1 cellular context compared by ENCODE assay signal in genomic region chr20:50308513-50309279, GRCh38.
A peak's percentile ranks its signal among the peaks of the same experiment; 100 is the strongest.
TF ChIP-seq lines count a peak whose summit lies in the region.

No MANE protein-coding gene starts in this region.

TF ChIP-seq in HepG2, 621 proteins besides CTCF, POLR2A, EP300 and RAD21 (continued from another document and continues in another):
- TF ChIP-seq, protein P1, sequence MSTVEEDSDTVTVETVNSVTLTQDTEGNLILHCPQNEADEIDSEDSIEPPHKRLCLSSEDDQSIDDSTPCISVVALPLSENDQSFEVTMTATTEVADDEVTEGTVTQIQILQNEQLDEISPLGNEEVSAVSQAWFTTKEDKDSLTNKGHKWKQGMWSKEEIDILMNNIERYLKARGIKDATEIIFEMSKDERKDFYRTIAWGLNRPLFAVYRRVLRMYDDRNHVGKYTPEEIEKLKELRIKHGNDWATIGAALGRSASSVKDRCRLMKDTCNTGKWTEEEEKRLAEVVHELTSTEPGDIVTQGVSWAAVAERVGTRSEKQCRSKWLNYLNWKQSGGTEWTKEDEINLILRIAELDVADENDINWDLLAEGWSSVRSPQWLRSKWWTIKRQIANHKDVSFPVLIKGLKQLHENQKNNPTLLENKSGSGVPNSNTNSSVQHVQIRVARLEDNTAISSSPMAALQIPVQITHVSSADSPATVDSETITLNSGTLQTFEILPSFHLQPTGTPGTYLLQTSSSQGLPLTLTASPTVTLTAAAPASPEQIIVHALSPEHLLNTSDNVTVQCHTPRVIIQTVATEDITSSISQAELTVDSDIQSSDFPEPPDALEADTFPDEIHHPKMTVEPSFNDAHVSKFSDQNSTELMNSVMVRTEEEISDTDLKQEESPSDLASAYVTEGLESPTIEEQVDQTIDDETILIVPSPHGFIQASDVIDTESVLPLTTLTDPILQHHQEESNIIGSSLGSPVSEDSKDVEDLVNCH (CRISPR knock-in tag; IDR thresholded peaks at IDR 0.05) = no peak
- TF ChIP-seq TCF7L2 (IDR thresholded peaks at IDR 0.05; ENCODE audit: low read depth, low read length) (no peak), PBX2 (CRISPR knock-in tag; IDR thresholded peaks at IDR 0.05) (0 out of 2 replicates have a peak, but pooled peaks have one; percentile 47), SIN3A (IDR thresholded peaks at IDR 0.05; ENCODE audit: borderline replicate concordance, low read depth, low read length) (no peak), ZNF343 (CRISPR knock-in tag; IDR thresholded peaks at IDR 0.05) (no peak), ZNF800 (CRISPR knock-in tag; IDR thresholded peaks at IDR 0.05) (no peak), THAP11 (CRISPR knock-in tag; IDR thresholded peaks at IDR 0.05) (peak; percentile 73), PRPF4 (IDR thresholded peaks at IDR 0.05; ENCODE audit: low read depth, low read length, poor library complexity, severe bottlenecking) (no peak), NFE2L2 (IDR thresholded peaks at IDR 0.05; ENCODE audit: low read length) (no peak), KLF9 (CRISPR knock-in tag; IDR thresholded peaks at IDR 0.05; ENCODE audit: low read depth) (peak; percentile 21; the same call in 1 of the 2 replicates), MIER2 (CRISPR knock-in tag; IDR thresholded peaks at IDR 0.05) (no peak; the same call in 1 of the 2 replicates), SOX13 (IDR thresholded peaks at IDR 0.05) (0 out of 2 replicates have a peak, but pooled peaks have one; percentile 40), SOX13 (CRISPR knock-in tag; conservative IDR thresholded peaks at IDR 0.05 in 1 of 2, IDR thresholded peaks at IDR 0.05 in 1 of 2) (peak in 1 of 2 experiments; percentile 52; a peak in 2 of 4 replicates), TSC22D2 (CRISPR knock-in tag; IDR thresholded peaks at IDR 0.05; ENCODE audit: borderline replicate concordance) (peak; percentile 28; the same call in 1 of the 2 replicates), TCF7 (IDR thresholded peaks at IDR 0.05; ENCODE audit: low read depth) (no peak), U2AF1 (optimal IDR thresholded peaks at IDR 0.05; ENCODE audit: low read depth, low read length) (no peak), ZNF746 (CRISPR knock-in tag; IDR thresholded peaks at IDR 0.05) (peak; percentile 86), SUZ12 (IDR thresholded peaks at IDR 0.05; ENCODE audit: low read depth, low read length) (no peak), ZNF674 (CRISPR knock-in tag; IDR thresholded peaks at IDR 0.05; ENCODE audit: low read depth) (no peak; the same call in 1 of the 2 replicates), SNAI1 (CRISPR knock-in tag; IDR thresholded peaks at IDR 0.05; ENCODE audit: borderline replicate concordance) (no peak), SOX5 (CRISPR knock-in tag; IDR thresholded peaks at IDR 0.05; ENCODE audit: borderline replicate concordance) (peak; percentile 57; the same call in 1 of the 2 replicates), NFIC (IDR thresholded peaks at IDR 0.05; ENCODE audit: low read length) (no peak; the same call in 1 of the 2 replicates), ZNF34 (CRISPR knock-in tag; IDR thresholded peaks at IDR 0.05; ENCODE audit: borderline replicate concordance) (0 out of 2 replicates have a peak, but pooled peaks have one; percentile 64), ZNF33A (CRISPR knock-in tag; IDR thresholded peaks at IDR 0.05; ENCODE audit: borderline replicate concordance) (no peak), SMYD3 (CRISPR knock-in tag; IDR thresholded peaks at IDR 0.05) (no peak), ZBTB42 (CRISPR knock-in tag; IDR thresholded peaks at IDR 0.05) (0 out of 2 replicates have a peak, but pooled peaks have one; percentile 55), ZNF710 (CRISPR knock-in tag; IDR thresholded peaks at IDR 0.05; ENCODE audit: borderline replicate concordance) (no peak; the same call in 1 of the 2 replicates), RBAK (CRISPR knock-in tag; IDR thresholded peaks at IDR 0.05) (no peak), STAT6 (CRISPR knock-in tag; IDR thresholded peaks at IDR 0.05; ENCODE audit: borderline replicate concordance) (no peak), MBNL3 (CRISPR knock-in tag; conservative IDR thresholded peaks at IDR 0.05) (no peak), SMAD3 (CRISPR knock-in tag; IDR thresholded peaks at IDR 0.05) (peak; percentile 72; the same call in 1 of the 2 replicates), ZSCAN22 (CRISPR knock-in tag; IDR thresholded peaks at IDR 0.05) (no peak), TEAD2 (CRISPR knock-in tag; IDR thresholded peaks at IDR 0.05) (no peak), AGO1 (IDR thresholded peaks at IDR 0.05; ENCODE audit: low read depth, low read length, poor library complexity, severe bottlenecking) (peak; percentile 78), NKX3-1 (CRISPR knock-in tag; IDR thresholded peaks at IDR 0.05) (no peak), TBL1XR1 (IDR thresholded peaks at IDR 0.05; ENCODE audit: borderline replicate concordance, low read length, partially characterized antibody) (peak; percentile 69), ZNF816 (CRISPR knock-in tag; IDR thresholded peaks at IDR 0.05; ENCODE audit: borderline replicate concordance) (no peak), TRIM24 (CRISPR knock-in tag; IDR thresholded peaks at IDR 0.05) (no peak), ZNF143 (CRISPR knock-in tag; IDR thresholded peaks at IDR 0.05) (0 out of 2 replicates have a peak, but pooled peaks have one; percentile 41), ZFP41 (CRISPR knock-in tag; IDR thresholded peaks at IDR 0.05; ENCODE audit: borderline replicate concordance) (no peak; the same call in 1 of the 2 replicates), ZNF724P (CRISPR knock-in tag; IDR thresholded peaks at IDR 0.05; ENCODE audit: borderline replicate concordance) (peak; percentile 60; the same call in 1 of the 2 replicates), FOXA1 (IDR thresholded peaks at IDR 0.05) (no peak), FOXA1 (CRISPR knock-in tag; IDR thresholded peaks at IDR 0.05) (peak; percentile 34; the same call in 1 of the 2 replicates), ZNF749 (CRISPR knock-in tag; IDR thresholded peaks at IDR 0.05; ENCODE audit: borderline replicate concordance) (0 out of 2 replicates have a peak, but pooled peaks have one; percentile 26), ZBTB25 (CRISPR knock-in tag; IDR thresholded peaks at IDR 0.05) (peak; percentile 83), HINFP (CRISPR knock-in tag; IDR thresholded peaks at IDR 0.05; ENCODE audit: low read depth) (peak; percentile 75)
- TF ChIP-seq, protein P2, sequence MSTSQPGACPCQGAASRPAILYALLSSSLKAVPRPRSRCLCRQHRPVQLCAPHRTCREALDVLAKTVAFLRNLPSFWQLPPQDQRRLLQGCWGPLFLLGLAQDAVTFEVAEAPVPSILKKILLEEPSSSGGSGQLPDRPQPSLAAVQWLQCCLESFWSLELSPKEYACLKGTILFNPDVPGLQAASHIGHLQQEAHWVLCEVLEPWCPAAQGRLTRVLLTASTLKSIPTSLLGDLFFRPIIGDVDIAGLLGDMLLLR (CRISPR knock-in tag; IDR thresholded peaks at IDR 0.05) = peak; percentile 71
- TF ChIP-seq, protein P3, sequence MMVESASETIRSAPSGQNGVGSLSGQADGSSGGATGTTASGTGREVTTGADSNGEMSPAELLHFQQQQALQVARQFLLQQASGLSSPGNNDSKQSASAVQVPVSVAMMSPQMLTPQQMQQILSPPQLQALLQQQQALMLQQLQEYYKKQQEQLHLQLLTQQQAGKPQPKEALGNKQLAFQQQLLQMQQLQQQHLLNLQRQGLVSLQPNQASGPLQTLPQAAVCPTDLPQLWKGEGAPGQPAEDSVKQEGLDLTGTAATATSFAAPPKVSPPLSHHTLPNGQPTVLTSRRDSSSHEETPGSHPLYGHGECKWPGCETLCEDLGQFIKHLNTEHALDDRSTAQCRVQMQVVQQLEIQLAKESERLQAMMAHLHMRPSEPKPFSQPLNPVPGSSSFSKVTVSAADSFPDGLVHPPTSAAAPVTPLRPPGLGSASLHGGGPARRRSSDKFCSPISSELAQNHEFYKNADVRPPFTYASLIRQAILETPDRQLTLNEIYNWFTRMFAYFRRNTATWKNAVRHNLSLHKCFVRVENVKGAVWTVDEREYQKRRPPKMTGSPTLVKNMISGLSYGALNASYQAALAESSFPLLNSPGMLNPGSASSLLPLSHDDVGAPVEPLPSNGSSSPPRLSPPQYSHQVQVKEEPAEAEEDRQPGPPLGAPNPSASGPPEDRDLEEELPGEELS (CRISPR knock-in tag; IDR thresholded peaks at IDR 0.05) = no peak; the same call in 1 of the 2 replicates
- TF ChIP-seq, protein P4, sequence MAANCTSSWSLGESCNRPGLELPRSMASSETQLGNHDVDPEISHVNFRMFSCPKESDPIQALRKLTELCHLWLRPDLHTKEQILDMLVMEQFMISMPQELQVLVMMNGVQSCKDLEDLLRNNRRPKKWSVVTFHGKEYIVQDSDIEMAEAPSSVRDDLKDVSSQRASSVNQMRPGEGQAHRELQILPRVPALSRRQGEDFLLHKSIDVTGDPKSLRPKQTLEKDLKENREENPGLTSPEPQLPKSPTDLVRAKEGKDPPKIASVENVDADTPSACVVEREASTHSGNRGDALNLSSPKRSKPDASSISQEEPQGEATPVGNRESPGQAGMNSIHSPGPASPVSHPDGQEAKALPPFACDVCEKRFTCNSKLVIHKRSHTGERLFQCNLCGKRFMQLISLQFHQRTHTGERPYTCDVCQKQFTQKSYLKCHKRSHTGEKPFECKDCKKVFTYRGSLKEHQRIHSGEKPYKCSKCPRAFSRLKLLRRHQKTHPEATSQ (CRISPR knock-in tag; IDR thresholded peaks at IDR 0.05; ENCODE audit: borderline replicate concordance) = no peak
